ENCODE assay signal across 20 cellular contexts in genomic region chr4:85102606-85103005, GRCh38.
"Had no signal": no experiment of that assay in that cellular context is flagged by ENCODE, and none has a peak within 500 bp of the region (broad histone marks: within the 10 kb centered on the region; RNA-seq: fewer than 3 reads in every experiment).

No MANE protein-coding gene starts in this region.

- H3K27me3 ChIP-seq: ascending aorta, breast epithelium, esophagus muscularis mucosa, sigmoid colon, thyroid gland had no signal

- H3K4me1 ChIP-seq: ascending aorta, breast epithelium, esophagus muscularis mucosa, lower lobe of right lung, sigmoid colon, thyroid gland had no signal

- H3K4me3 ChIP-seq: ascending aorta, breast epithelium, esophagus muscularis mucosa, lower lobe of right lung, sigmoid colon, thyroid gland had no signal

- DNase-seq: activated CD4-positive, alpha-beta T cell treated with anti-CD3 and anti-CD28 coated beads, Interleukin-2, amount 10 ng/mL, durations not matched to agents 24 days and 14 days; activated CD4-positive, CD25-positive, alpha-beta regulatory T cell; activated CD8-positive, alpha-beta T cell treated with anti-CD3 and anti-CD28 coated beads, Interleukin-2, amount 10 ng/mL, durations not matched to agents 7 days and 5 days; activated effector memory CD4-positive, alpha-beta T cell treated with anti-CD3 and anti-CD28 coated beads, Interleukin-2, amount 50 U/mL, for 16 hours; activated naive CD4-positive, alpha-beta T cell treated with anti-CD3 and anti-CD28 coated beads, Interleukin-2, amount 50 U/mL, for 16 hours; activated T-cell treated with anti-CD3 and anti-CD28 coated beads, Interleukin-2, amount 50 U/mL, for 48 hours; cerebellar nuclear complex; effector memory CD4-positive, alpha-beta T cell; glutamatergic neuron; hypothalamus; lower lobe of right lung; sigmoid colon; stimulated activated CD4-positive, alpha-beta T cell treated with anti-CD3 and anti-CD28 coated beads, Interleukin-12 subunit alpha, Interleukin-12 subunit beta, amount 100 ng/mL, for 4 hours; stimulated activated CD4-positive, alpha-beta T cell treated with anti-CD3 and anti-CD28 coated beads, Interleukin-1b, Interleukin-23, amount 100 ng/mL, for 48 hours; stimulated activated CD8-positive, alpha-beta memory T cell treated with anti-CD3 and anti-CD28 coated beads, Interleukin-4, amount 100 ng/mL, for 48 hours; stimulated activated naive CD4-positive, alpha-beta T cell treated with Interleukin-2 at 50 U/mL for 16 hours; thyroid gland had no signal

- H3K27ac ChIP-seq: ascending aorta, breast epithelium, esophagus muscularis mucosa, lower lobe of right lung, sigmoid colon, thyroid gland had no signal

- H3K36me3 ChIP-seq: ascending aorta, breast epithelium, esophagus muscularis mucosa, lower lobe of right lung, sigmoid colon, thyroid gland had no signal

- H3K9me3 ChIP-seq: breast epithelium, esophagus muscularis mucosa, lower lobe of right lung, sigmoid colon, thyroid gland had no signal
